In the genomic region with DNA sequence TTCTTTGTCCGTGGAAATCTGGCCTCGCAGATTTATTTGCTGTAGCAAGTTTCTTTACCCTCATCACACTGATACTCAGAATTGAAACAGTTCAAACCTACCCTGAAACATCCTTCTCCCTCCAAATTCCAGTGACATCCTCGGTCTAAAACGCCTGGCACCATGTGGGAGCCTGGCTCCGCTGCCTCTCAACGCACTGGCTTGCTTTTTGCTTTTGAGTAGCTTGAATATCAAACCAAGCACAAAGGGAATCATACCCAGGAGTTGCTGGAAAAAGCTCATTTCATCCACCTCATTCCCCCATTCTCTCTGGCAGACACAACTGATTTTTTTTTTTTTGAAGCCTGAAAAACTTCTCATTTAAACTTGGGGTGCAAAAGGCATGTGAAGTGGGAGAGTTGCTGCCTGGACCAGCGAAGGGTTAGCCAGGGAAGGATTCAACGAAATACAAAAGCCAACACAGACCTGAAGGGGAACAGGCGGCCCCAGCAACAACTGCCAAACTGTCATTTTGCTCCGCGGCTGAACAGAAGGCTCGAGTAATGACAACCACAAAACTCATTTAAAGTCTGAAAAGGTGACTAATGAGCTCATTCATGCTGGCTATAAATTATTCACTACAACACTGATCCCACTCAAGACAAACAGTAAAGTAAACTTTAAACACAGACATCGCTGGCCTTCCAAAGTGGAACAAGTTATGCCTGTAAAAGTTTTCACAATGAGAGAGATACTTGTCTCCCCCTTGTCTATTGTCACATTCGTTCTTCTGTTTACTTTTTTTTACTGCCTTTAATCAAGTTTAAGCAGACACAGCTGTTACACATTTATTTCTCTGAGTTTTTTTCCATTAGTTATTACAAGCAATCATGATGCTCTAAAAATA, we compare ENCODE assay signal across 2 cellular contexts.
TF ChIP-seq lines count a peak whose summit lies in the region.

No MANE protein-coding gene starts in this region.

TF ChIP-seq in GM12878, 131 proteins besides CTCF, POLR2A, EP300 and RAD21 (continued from another document and continues in another):
- TF ChIP-seq, protein P1, sequence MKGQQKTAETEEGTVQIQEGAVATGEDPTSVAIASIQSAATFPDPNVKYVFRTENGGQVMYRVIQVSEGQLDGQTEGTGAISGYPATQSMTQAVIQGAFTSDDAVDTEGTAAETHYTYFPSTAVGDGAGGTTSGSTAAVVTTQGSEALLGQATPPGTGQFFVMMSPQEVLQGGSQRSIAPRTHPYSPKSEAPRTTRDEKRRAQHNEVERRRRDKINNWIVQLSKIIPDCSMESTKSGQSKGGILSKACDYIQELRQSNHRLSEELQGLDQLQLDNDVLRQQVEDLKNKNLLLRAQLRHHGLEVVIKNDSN (IDR thresholded peaks at IDR 0.05; ENCODE audit: borderline replicate concordance, extremely low read length, insufficient read depth, low read depth, low read length), result no peak
- peak; percentile 54; the same call in 1 of the 2 replicates for TF ChIP-seq NFIC (IDR thresholded peaks at IDR 0.05; ENCODE audit: low read depth, low read length)
- TF ChIP-seq ESRRA (IDR thresholded peaks at IDR 0.05; ENCODE audit: low read length), result no peak
- TF ChIP-seq ZNF207 (IDR thresholded peaks at IDR 0.05; ENCODE audit: borderline replicate concordance), result no peak
- TF ChIP-seq IKZF2 (IDR thresholded peaks at IDR 0.05), result 0 out of 4 replicates have a peak, but pooled peaks of 1 of the 2 experiments have one; percentile 7
- 0 out of 2 replicates have a peak, but pooled peaks have one; percentile 17 for TF ChIP-seq TCF3 (IDR thresholded peaks at IDR 0.05; ENCODE audit: borderline replicate concordance, insufficient read depth, low read depth, low read length)
- TF ChIP-seq, protein P2, sequence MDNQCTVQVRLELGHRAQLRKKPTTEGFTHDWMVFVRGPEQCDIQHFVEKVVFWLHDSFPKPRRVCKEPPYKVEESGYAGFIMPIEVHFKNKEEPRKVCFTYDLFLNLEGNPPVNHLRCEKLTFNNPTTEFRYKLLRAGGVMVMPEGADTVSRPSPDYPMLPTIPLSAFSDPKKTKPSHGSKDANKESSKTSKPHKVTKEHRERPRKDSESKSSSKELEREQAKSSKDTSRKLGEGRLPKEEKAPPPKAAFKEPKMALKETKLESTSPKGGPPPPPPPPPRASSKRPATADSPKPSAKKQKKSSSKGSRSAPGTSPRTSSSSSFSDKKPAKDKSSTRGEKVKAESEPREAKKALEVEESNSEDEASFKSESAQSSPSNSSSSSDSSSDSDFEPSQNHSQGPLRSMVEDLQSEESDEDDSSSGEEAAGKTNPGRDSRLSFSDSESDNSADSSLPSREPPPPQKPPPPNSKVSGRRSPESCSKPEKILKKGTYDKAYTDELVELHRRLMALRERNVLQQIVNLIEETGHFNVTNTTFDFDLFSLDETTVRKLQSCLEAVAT (IDR thresholded peaks at IDR 0.05), result no peak
- no peak for TF ChIP-seq YBX1 (IDR thresholded peaks at IDR 0.05)
- TF ChIP-seq LARP7 (IDR thresholded peaks at IDR 0.05), result no peak
- no peak for TF ChIP-seq YY1 (IDR thresholded peaks at IDR 0.05; ENCODE audit: low read depth, low read length)
- TF ChIP-seq FOXM1 (IDR thresholded peaks at IDR 0.05; ENCODE audit: low read depth, low read length), result 0 out of 2 replicates have a peak, but pooled peaks have one; percentile 23
- TF ChIP-seq POLR2AphosphoS5 (IDR thresholded peaks at IDR 0.05; ENCODE audit: low read length), result no peak
- peak; percentile 11 to 31; a peak in 1 of 4 replicates for TF ChIP-seq BHLHE40 (IDR thresholded peaks at IDR 0.05; ENCODE audit: borderline replicate concordance in 1 of 2, low read depth in 2 of 2, low read length in 1 of 2)
- TF ChIP-seq, protein P3, sequence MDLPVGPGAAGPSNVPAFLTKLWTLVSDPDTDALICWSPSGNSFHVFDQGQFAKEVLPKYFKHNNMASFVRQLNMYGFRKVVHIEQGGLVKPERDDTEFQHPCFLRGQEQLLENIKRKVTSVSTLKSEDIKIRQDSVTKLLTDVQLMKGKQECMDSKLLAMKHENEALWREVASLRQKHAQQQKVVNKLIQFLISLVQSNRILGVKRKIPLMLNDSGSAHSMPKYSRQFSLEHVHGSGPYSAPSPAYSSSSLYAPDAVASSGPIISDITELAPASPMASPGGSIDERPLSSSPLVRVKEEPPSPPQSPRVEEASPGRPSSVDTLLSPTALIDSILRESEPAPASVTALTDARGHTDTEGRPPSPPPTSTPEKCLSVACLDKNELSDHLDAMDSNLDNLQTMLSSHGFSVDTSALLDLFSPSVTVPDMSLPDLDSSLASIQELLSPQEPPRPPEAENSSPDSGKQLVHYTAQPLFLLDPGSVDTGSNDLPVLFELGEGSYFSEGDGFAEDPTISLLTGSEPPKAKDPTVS (IDR thresholded peaks at IDR 0.05; ENCODE audit: low read depth, low read length), result no peak
- TF ChIP-seq RBBP5 (conservative IDR thresholded peaks at IDR 0.05), result no peak
- TF ChIP-seq MYB (IDR thresholded peaks at IDR 0.05; ENCODE audit: borderline replicate concordance, low read depth, low read length), result peak; percentile 92
- TF ChIP-seq CEBPB (IDR thresholded peaks at IDR 0.05; ENCODE audit: borderline replicate concordance in 1 of 2, low read depth in 2 of 2, low read length in 2 of 2), result no peak
- no peak; the same call in 1 of the 2 replicates for TF ChIP-seq CHD2 (IDR thresholded peaks at IDR 0.05; ENCODE audit: borderline replicate concordance, low read depth, low read length)
- TF ChIP-seq, protein P4, sequence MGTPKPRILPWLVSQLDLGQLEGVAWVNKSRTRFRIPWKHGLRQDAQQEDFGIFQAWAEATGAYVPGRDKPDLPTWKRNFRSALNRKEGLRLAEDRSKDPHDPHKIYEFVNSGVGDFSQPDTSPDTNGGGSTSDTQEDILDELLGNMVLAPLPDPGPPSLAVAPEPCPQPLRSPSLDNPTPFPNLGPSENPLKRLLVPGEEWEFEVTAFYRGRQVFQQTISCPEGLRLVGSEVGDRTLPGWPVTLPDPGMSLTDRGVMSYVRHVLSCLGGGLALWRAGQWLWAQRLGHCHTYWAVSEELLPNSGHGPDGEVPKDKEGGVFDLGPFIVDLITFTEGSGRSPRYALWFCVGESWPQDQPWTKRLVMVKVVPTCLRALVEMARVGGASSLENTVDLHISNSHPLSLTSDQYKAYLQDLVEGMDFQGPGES (IDR thresholded peaks at IDR 0.05), result no peak
- TF ChIP-seq, protein P5, sequence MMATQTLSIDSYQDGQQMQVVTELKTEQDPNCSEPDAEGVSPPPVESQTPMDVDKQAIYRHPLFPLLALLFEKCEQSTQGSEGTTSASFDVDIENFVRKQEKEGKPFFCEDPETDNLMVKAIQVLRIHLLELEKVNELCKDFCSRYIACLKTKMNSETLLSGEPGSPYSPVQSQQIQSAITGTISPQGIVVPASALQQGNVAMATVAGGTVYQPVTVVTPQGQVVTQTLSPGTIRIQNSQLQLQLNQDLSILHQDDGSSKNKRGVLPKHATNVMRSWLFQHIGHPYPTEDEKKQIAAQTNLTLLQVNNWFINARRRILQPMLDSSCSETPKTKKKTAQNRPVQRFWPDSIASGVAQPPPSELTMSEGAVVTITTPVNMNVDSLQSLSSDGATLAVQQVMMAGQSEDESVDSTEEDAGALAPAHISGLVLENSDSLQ (IDR thresholded peaks at IDR 0.05), result 0 out of 2 replicates have a peak, but pooled peaks have one; percentile 22
- TF ChIP-seq ZSCAN29 (IDR thresholded peaks at IDR 0.05), result no peak
- TF ChIP-seq ASH2L (IDR thresholded peaks at IDR 0.05; ENCODE audit: borderline replicate concordance, low read depth), result no peak
- no peak for TF ChIP-seq MYC (IDR thresholded peaks at IDR 0.05; ENCODE audit: insufficient read depth, insufficient read length, insufficient replicate concordance, low read length, severe bottlenecking)
- TF ChIP-seq MEF2A (IDR thresholded peaks at IDR 0.05; ENCODE audit: insufficient read depth, low read depth, low read length), result no peak
- TF ChIP-seq RUNX3 (IDR thresholded peaks at IDR 0.05; ENCODE audit: low read length), result peak; percentile 75

TF ChIP-seq in liver, 16 proteins besides CTCF, POLR2A, EP300 and RAD21:
- TF ChIP-seq, protein P6, sequence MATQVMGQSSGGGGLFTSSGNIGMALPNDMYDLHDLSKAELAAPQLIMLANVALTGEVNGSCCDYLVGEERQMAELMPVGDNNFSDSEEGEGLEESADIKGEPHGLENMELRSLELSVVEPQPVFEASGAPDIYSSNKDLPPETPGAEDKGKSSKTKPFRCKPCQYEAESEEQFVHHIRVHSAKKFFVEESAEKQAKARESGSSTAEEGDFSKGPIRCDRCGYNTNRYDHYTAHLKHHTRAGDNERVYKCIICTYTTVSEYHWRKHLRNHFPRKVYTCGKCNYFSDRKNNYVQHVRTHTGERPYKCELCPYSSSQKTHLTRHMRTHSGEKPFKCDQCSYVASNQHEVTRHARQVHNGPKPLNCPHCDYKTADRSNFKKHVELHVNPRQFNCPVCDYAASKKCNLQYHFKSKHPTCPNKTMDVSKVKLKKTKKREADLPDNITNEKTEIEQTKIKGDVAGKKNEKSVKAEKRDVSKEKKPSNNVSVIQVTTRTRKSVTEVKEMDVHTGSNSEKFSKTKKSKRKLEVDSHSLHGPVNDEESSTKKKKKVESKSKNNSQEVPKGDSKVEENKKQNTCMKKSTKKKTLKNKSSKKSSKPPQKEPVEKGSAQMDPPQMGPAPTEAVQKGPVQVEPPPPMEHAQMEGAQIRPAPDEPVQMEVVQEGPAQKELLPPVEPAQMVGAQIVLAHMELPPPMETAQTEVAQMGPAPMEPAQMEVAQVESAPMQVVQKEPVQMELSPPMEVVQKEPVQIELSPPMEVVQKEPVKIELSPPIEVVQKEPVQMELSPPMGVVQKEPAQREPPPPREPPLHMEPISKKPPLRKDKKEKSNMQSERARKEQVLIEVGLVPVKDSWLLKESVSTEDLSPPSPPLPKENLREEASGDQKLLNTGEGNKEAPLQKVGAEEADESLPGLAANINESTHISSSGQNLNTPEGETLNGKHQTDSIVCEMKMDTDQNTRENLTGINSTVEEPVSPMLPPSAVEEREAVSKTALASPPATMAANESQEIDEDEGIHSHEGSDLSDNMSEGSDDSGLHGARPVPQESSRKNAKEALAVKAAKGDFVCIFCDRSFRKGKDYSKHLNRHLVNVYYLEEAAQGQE (IDR thresholded peaks at IDR 0.05), result no peak
- TF ChIP-seq, protein P7, sequence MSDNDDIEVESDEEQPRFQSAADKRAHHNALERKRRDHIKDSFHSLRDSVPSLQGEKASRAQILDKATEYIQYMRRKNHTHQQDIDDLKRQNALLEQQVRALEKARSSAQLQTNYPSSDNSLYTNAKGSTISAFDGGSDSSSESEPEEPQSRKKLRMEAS (IDR thresholded peaks at IDR 0.05), result no peak
- no peak for TF ChIP-seq TAF1 (conservative IDR thresholded peaks at IDR 0.05)
